In genomic region chr2:201148434-201148833, GRCh38 we compare ENCODE assay signal across 11 cellular contexts. TPM values are rescaled to one million over a fixed set of nuclear protein-coding genes. Genes with fewer than 3 reads are reported as not detected.
DNase-seq lines count a peak whose midpoint lies in the region; ATAC-seq and TF ChIP-seq lines count a peak whose summit lies in the region.
"Had no signal": no experiment of that assay in that cellular context is flagged by ENCODE, and none has a peak within 500 bp of the region (broad histone marks: within the 10 kb centered on the region; RNA-seq: fewer than 3 reads in every experiment).

No MANE protein-coding gene starts in this region.

- no peaks in the 10 kb centered on the region for H3K27me3 ChIP-seq in heart right ventricle
- no peaks in the 10 kb centered on the region for H3K27me3 ChIP-seq in body of pancreas
- no peaks in the 10 kb centered on the region for H3K27me3 ChIP-seq in muscle layer of colon (ENCODE audit: control insufficient read depth in 1 of 2, insufficient read depth in 2 of 2, low read length in 2 of 2)
- H3K27me3 ChIP-seq in upper lobe of right lung: no peaks in the 10 kb centered on the region

- H3K4me3 ChIP-seq in heart right ventricle: no peak overlapping the region
- H3K4me3 ChIP-seq in body of pancreas: no peak overlapping the region
- H3K4me3 ChIP-seq in muscle layer of colon (ENCODE audit: low read depth in 1 of 2, low read length in 2 of 2): no peak overlapping the region
- no peak overlapping the region for H3K4me3 ChIP-seq in upper lobe of right lung

- no peak for DNase-seq in heart right ventricle
- DNase-seq in cardiac septum (ENCODE audit: low spot score): no peak
- DNase-seq in body of pancreas: no peak
- DNase-seq in upper lobe of right lung: no peak
- no peak for DNase-seq in stimulated activated naive CD4-positive, alpha-beta T cell (lab: John Stamatoyannopoulos, UW)
- no peak for DNase-seq in NCI-H1930 (lab: John Stamatoyannopoulos, UW)
- DNase-seq: activated effector memory CD4-positive, alpha-beta T cell treated with Interleukin-2 at 50 U/mL for 16 hours; COR-L47; NCI-H345 had no signal

- intact Hi-C loops in heart right ventricle (cut with DNase I) (no loop called here), cardiac septum (cut with DNase I) (no loop called here), body of pancreas (cut with DNase I) (no loop called here), upper lobe of right lung (cut with DNase I) (no loop called here)

- H3K27ac ChIP-seq in heart right ventricle (peak overlapping the region in 8 of 10 donors; percentile 23 to 94 (median 52)), body of pancreas (peak overlapping the region in 3 of 4 donors; percentile 19 to 76 (median 68)), muscle layer of colon (ENCODE audit: low read depth, low read length) (peak overlapping the region; percentile 39), upper lobe of right lung (peak overlapping the region; percentile 42)

- peaks cover 6 to 65% (median 50%) of the 10 kb centered on the region in 9 donors for H3K4me1 ChIP-seq in heart right ventricle
- H3K4me1 ChIP-seq in body of pancreas: peaks cover 46% of the 10 kb centered on the region
- H3K4me1 ChIP-seq in muscle layer of colon (ENCODE audit: insufficient read depth, low read length): peaks cover 20% of the 10 kb centered on the region
- peaks cover 47% of the 10 kb centered on the region for H3K4me1 ChIP-seq in upper lobe of right lung

- WGBS in heart right ventricle, 2 donors: 62 to 81% methylated on average over 1 of the region's 1 CpG
- WGBS in body of pancreas, 2 donors: 20 to 65% methylated on average over 1 of the region's 1 CpG

- peaks cover 0 to 100% (median 65%) of the 10 kb centered on the region in 9 donors for H3K36me3 ChIP-seq in heart right ventricle
- H3K36me3 ChIP-seq in body of pancreas (replicated peaks in 1 of 2; ENCODE audit: insufficient read depth in 1 of 2, low read depth in 2 of 2): peaks cover 4 to 19% of the 10 kb centered on the region in 2 donors
- H3K36me3 ChIP-seq in muscle layer of colon (ENCODE audit: insufficient read depth, low read length): peaks cover 42% of the 10 kb centered on the region
- H3K36me3 ChIP-seq in upper lobe of right lung: peaks cover 94% of the 10 kb centered on the region

- H3K9ac ChIP-seq in muscle layer of colon (ENCODE audit: low read length): no peak overlapping the region

- ATAC-seq in heart right ventricle: no peak
- no peak for ATAC-seq in body of pancreas
- no peak for ATAC-seq in upper lobe of right lung
- ATAC-seq in GM18505 (IDR thresholded peaks at IDR 0.05; ENCODE audit: unreplicated experiment): no peak

- TF ChIP-seq POLR2A in body of pancreas (IDR thresholded peaks at IDR 0.05): no peak
- no peak for TF ChIP-seq POLR2A in GM18505 (IDR thresholded peaks at IDR 0.05; ENCODE audit: borderline replicate concordance, extremely low read depth, insufficient read depth, insufficient read length)

- TF ChIP-seq CTCF in heart right ventricle (IDR thresholded peaks at IDR 0.05): no peak
- no peak for TF ChIP-seq CTCF in body of pancreas (IDR thresholded peaks at IDR 0.05)
- TF ChIP-seq CTCF in upper lobe of right lung (IDR thresholded peaks at IDR 0.05): no peak

- H3K9me3 ChIP-seq in heart right ventricle (no peaks in the 10 kb centered on the region), body of pancreas (no peaks in the 10 kb centered on the region), muscle layer of colon (ENCODE audit: low read length) (no peaks in the 10 kb centered on the region), upper lobe of right lung (no peaks in the 10 kb centered on the region)

RNA-seq across cellular contexts. Expression of gene CFLAR, which starts 32.5 kb away (rescaled TPM):
- total RNA-seq in heart right ventricle (100 to 1,000 TPM; 171 to 257 (median 212) TPM), cardiac septum (193 TPM), body of pancreas (100 to 1,000 TPM in 1 of 2 donors, 10 to 100 TPM in 1; 83.3 to 113 TPM), upper lobe of right lung (316 TPM)
- polyA plus RNA-seq in heart right ventricle: 100 to 1,000 TPM in 1 of 2 donors, 10 to 100 TPM in 1; 91.5 to 164 TPM

RNA-seq across cellular contexts. Expression of gene CASP10, which starts 34.5 kb away (rescaled TPM):
- total RNA-seq in heart right ventricle (10 to 100 TPM in 1 of 10 donors, 1 to 10 TPM in 9; 4.6 to 13.2 (median 5.6) TPM), cardiac septum (5.0 TPM), body of pancreas (1 to 10 TPM; 3.0 to 6.0 TPM), upper lobe of right lung (31.6 TPM)
- 1 to 10 TPM; 2.0 to 5.9 TPM for polyA plus RNA-seq in heart right ventricle
